ENCODE assay signal across 9 cellular contexts in genomic region chr16:81095653-81095952, GRCh38. TPM values are rescaled to one million over a fixed set of nuclear protein-coding genes. Genes with fewer than 3 reads are reported as not detected.
A peak's percentile ranks its signal among the peaks of the same experiment; 100 is the strongest.
DNase-seq lines count a peak whose midpoint lies in the region; ATAC-seq, FAIRE-seq and TF ChIP-seq lines count a peak whose summit lies in the region.
"Had no signal": no experiment of that assay in that cellular context is flagged by ENCODE, and none has a peak within 500 bp of the region (broad histone marks: within the 10 kb centered on the region; RNA-seq: fewer than 3 reads in every experiment).

No MANE protein-coding gene starts in this region.

- under 1% methylated on average over 13 of the region's 22 CpGs for WGBS in K562 (ENCODE audit: insufficient coverage, low coverage, missing lambda C conversion rate)

- H4K20me1 ChIP-seq in K562 (replicated peaks; ENCODE audit: control insufficient read depth, insufficient read depth, low read length) = no peaks in the 10 kb centered on the region

- H3K4me3 Mint-ChIP-seq in mesothelial cell of epicardium = peak overlapping the region; percentile 73

- TF ChIP-seq CTCF in K562 (IDR thresholded peaks at IDR 0.05 in 2 of 3, conservative IDR thresholded peaks at IDR 0.05 in 1 of 3; ENCODE audit: insufficient read depth in 2 of 3, low read depth in 1 of 3, low read length in 3 of 3) (no peak), mesothelial cell of epicardium (IDR thresholded peaks at IDR 0.05; ENCODE audit: unreplicated experiment) (no peak)

- H3K9ac ChIP-seq in K562 (ENCODE audit: insufficient read depth in 1 of 2, low read depth in 2 of 2, low read length in 2 of 2) = peak overlapping the region; percentile 81 to 97

- no peak for TF ChIP-seq RAD21 in K562 (CRISPR knock-in tag; conservative IDR thresholded peaks at IDR 0.05 in 1 of 2, IDR thresholded peaks at IDR 0.05 in 1 of 2)

- in situ Hi-C loops in K562 (cut with MboI) = no loop called here

- H3K9me1 ChIP-seq in K562 (ENCODE audit: control insufficient read depth, insufficient read depth, low read length) = no peaks in the 10 kb centered on the region

- peaks cover 21 to 26% of the 10 kb centered on the region in 2 experiments for H3K4me1 ChIP-seq in K562 (replicated peaks in 1 of 2; ENCODE audit: control insufficient read depth in 2 of 2, insufficient read depth in 2 of 2, low read length in 2 of 2)

- peak overlapping the region; percentile 92 for H3K27ac ChIP-seq in K562 (ENCODE audit: extremely low read depth, low read depth, low read length)

- H3K4me2 ChIP-seq in K562 (ENCODE audit: insufficient read depth, low read length) = peak overlapping the region; percentile 78

- no peak for TF ChIP-seq EP300 in K562 (IDR thresholded peaks at IDR 0.05; ENCODE audit: low read length)

- no TSS peak for BruUV-seq in K562 (replicated peaks; lab: Mats Ljungman, UMichigan)

- peak overlapping the region; percentile 93 for H3K4me3 ChIP-seq in K562

- no peak for TF ChIP-seq POLR2A in K562 (conservative IDR thresholded peaks at IDR 0.05)

- H2AFZ ChIP-seq in K562 (ENCODE audit: low read depth, low read length) = peak overlapping the region; percentile 85

- no peaks in the 10 kb centered on the region for H3K27me3 Mint-ChIP-seq in mesothelial cell of epicardium (ENCODE audit: low read depth)

- peaks cover 31% of the 10 kb centered on the region for H3K36me3 ChIP-seq in K562 (ENCODE audit: control insufficient read depth, insufficient read depth, low read length)

- DNase-seq in K562 (ENCODE audit: extremely low read depth in 1 of 4, low spot score in 3 of 4) (no peak), mesothelial cell of epicardium (ENCODE audit: low spot score in 2 of 2, unreplicated experiment in 2 of 2) (no peak), DMS153 (lab: John Stamatoyannopoulos, UW) (no peak), cerebellar cortex (ENCODE audit: low spot score) (no peak), HEK293T (ENCODE audit: extremely low spot score) (no peak)
- no peak for DNase-seq in effector CD8-positive, alpha-beta T cell (lab: John Stamatoyannopoulos, UW)

- no peak for FAIRE-seq in K562 (lab: Jason Lieb, UNC)
- FAIRE-seq: TTC549 had no signal

- no peaks in the 10 kb centered on the region for H3K27me3 ChIP-seq in K562 (ENCODE audit: control insufficient read depth in 2 of 2, insufficient read depth in 2 of 2, low read length in 2 of 2)

- H3K36me3 Mint-ChIP-seq in mesothelial cell of epicardium = peaks cover 1% of the 10 kb centered on the region

- intact Hi-C loops in K562 (cut with micrococcal nuclease) = loop anchor here (5.0 kb wide), 1 partner anchor 58 kb away; the partner anchor contains the start of gene ATMIN

- CTCF ChIA-PET in K562 (lab: Yijun Ruan, JAX; ENCODE audit: low intra/inter-chr PET ratio) = interaction anchor here (0.7 kb wide), 1 partner anchor 22 kb away, joined by 3 read pairs; no protein-coding TSS in a partner anchor
- CTCF ChIA-PET in HEK293T (lab: Yijun Ruan, JAX) = no interaction called here

- POLR2A ChIA-PET in K562 (lab: Yijun Ruan, JAX) = interaction anchor here (0.6 kb wide), 1 partner anchor 71 kb away, joined by 3 read pairs; no protein-coding TSS in a partner anchor
- POLR2A ChIA-PET in HEK293T (lab: Yijun Ruan, JAX) = no interaction called here

- H3K9me3 ChIP-seq in K562 (replicated peaks; ENCODE audit: control insufficient read depth, insufficient read depth, low read depth, low read length) = no peaks in the 10 kb centered on the region

- H3K27ac Mint-ChIP-seq in mesothelial cell of epicardium = peak overlapping the region; percentile 43

- peaks cover 55% of the 10 kb centered on the region for H3K79me2 ChIP-seq in K562 (ENCODE audit: control insufficient read depth, insufficient read depth, low read length)

- peaks cover 10% of the 10 kb centered on the region for H3K4me1 Mint-ChIP-seq in mesothelial cell of epicardium

- peak; percentile 1 for ATAC-seq in GM18519 (IDR thresholded peaks at IDR 0.05; ENCODE audit: low FRiP score, unreplicated experiment)
- ATAC-seq in HG03159 (IDR thresholded peaks at IDR 0.05; ENCODE audit: unreplicated experiment) = peak; percentile 6
- ATAC-seq in K562 = peak; percentile 1

- H3K9me3 Mint-ChIP-seq in mesothelial cell of epicardium = no peaks in the 10 kb centered on the region

TF ChIP-seq in K562, 482 proteins besides CTCF, POLR2A, EP300 and RAD21 (continues in another document):
- no peak for TF ChIP-seq JUNB (CRISPR knock-in tag; conservative IDR thresholded peaks at IDR 0.05)

TF ChIP-seq in HEK293T, 16 proteins besides CTCF, POLR2A, EP300 and RAD21:
- TF ChIP-seq FOXK2 (IDR thresholded peaks at IDR 0.05) (no peak), NFRKB (IDR thresholded peaks at IDR 0.05) (no peak)

RNA-seq across cellular contexts. Expression of gene GCSH, which starts 0.6 kb away (rescaled TPM):
- 13.7 and 40.7 TPM in 2 replicates for total RNA-seq in K562 (2011; cell fraction: chromatin; rRNA removed; ENCODE audit: low replicate concordance)
- total RNA-seq in K562 (2011; cell fraction: nucleolus; rRNA removed) = 12.3 and 14.3 TPM in 2 replicates
- 27.1 and 44.8 TPM in 2 replicates for total RNA-seq in K562 (2011; cell fraction: nucleoplasm; rRNA removed)
- total RNA-seq in K562 (2014; rRNA removed) = 61.0 and 69.3 TPM in 2 replicates
- total RNA-seq in K562 (2014; rRNA removed; fragmentation: Illumina TruSeq; extraction: Trizol) = 121 and 129 TPM in 2 replicates
- total RNA-seq in K562 (2015; rRNA removed; fragmentation: Illumina TruSeq; extraction: Trizol) = 108 and 119 TPM in 2 replicates
- 89.0 and 89.7 TPM in 2 replicates for total RNA-seq in K562 (2021)
- polyA plus RNA-seq in K562 (2011; rRNA removed) = 33.2 and 61.1 TPM in 2 replicates
- 17.5 and 17.8 TPM in 2 replicates for polyA plus RNA-seq in K562 (2011; cell fraction: cytosol; rRNA removed)
- 11.1 and 13.3 TPM in 2 replicates for polyA plus RNA-seq in K562 (2011; cell fraction: nucleus; rRNA removed)
- 42.4 and 83.6 TPM in 2 replicates for polyA plus RNA-seq in K562 (2012)
- 94.4 and 109 TPM in 2 replicates for polyA plus RNA-seq in K562 (2014; fragmentation: Illumina TruSeq; extraction: Trizol)
- polyA plus RNA-seq in K562 (2014; fragmentation: Nextera tagmentation; extraction: Ambion mirVana) = 10 to 100 TPM; 35.0 to 35.2 TPM
- 115 TPM in 2 replicates for polyA plus RNA-seq in K562 (2014; rRNA removed)
- 18.0 and 18.4 TPM in 2 replicates for polyA minus RNA-seq in K562 (2011; rRNA and poly(A)+ RNA removed)
- 19.1 and 20.1 TPM in 2 replicates for polyA minus RNA-seq in K562 (2011; cell fraction: cytosol; rRNA and poly(A)+ RNA removed)
- 8.9 and 13.0 TPM in 2 replicates for polyA minus RNA-seq in K562 (2011; cell fraction: nucleus; rRNA and poly(A)+ RNA removed)
- 31.6 to 37.6 TPM (median 34.8 TPM) in 3 replicates for total RNA-seq in mesothelial cell of epicardium

RNA-seq across cellular contexts. Expression of gene C16orf46, which starts 18.6 kb away (rescaled TPM):
- 1.1 and 1.4 TPM in 2 replicates for total RNA-seq in K562 (2011; cell fraction: chromatin; rRNA removed; ENCODE audit: low replicate concordance)
- total RNA-seq in K562 (2011; cell fraction: nucleolus; rRNA removed) = 0.26 and 0.67 TPM in 2 replicates
- total RNA-seq in K562 (2011; cell fraction: nucleoplasm; rRNA removed) = 0.53 and 0.81 TPM in 2 replicates
- total RNA-seq in K562 (2014; rRNA removed) (0.54 TPM in 1 of 2 replicates, not detected in the other), K562 (2014; rRNA removed; fragmentation: Illumina TruSeq; extraction: Trizol) (0.19 TPM in 1 of 2 replicates, not detected in the other), K562 (2015; rRNA removed; fragmentation: Illumina TruSeq; extraction: Trizol) (0.23 and 0.33 TPM in 2 replicates), K562 (2021) (0.47 and 1.0 TPM in 2 replicates), mesothelial cell of epicardium (0.89 to 2.0 TPM (median 0.90 TPM) in 3 replicates)
- polyA plus RNA-seq in K562 (2011; rRNA removed) (0.35 and 0.36 TPM in 2 replicates), K562 (2014; fragmentation: Illumina TruSeq; extraction: Trizol) (0.98 TPM in 1 of 2 replicates, not detected in the other), K562 (2014; fragmentation: Nextera tagmentation; extraction: Ambion mirVana) (under 1 TPM; 0.10 to 0.13 TPM), K562 (2014; rRNA removed) (0.52 and 1.7 TPM in 2 replicates)
- polyA plus RNA-seq in K562 (2011; cell fraction: cytosol; rRNA removed) = 0.62 and 0.63 TPM in 2 replicates
- 0.31 and 1.1 TPM in 2 replicates for polyA plus RNA-seq in K562 (2011; cell fraction: nucleus; rRNA removed)
- 0.98 and 1.7 TPM in 2 replicates for polyA plus RNA-seq in K562 (2012)
- polyA minus RNA-seq in K562 (2011; rRNA and poly(A)+ RNA removed) = 0.18 TPM in 1 of 2 replicates, not detected in the other
- polyA minus RNA-seq in K562 (2011; cell fraction: cytosol; rRNA and poly(A)+ RNA removed) = not detected in 2 replicates
- polyA minus RNA-seq in K562 (2011; cell fraction: nucleus; rRNA and poly(A)+ RNA removed) = not detected in 2 replicates

RNA-seq across cellular contexts. Expression of gene ATMIN, which starts 60.0 kb away (rescaled TPM):
- total RNA-seq in K562 (2011; cell fraction: chromatin; rRNA removed; ENCODE audit: low replicate concordance) = 22.3 and 56.7 TPM in 2 replicates
- 18.6 and 19.5 TPM in 2 replicates for total RNA-seq in K562 (2011; cell fraction: nucleolus; rRNA removed)
- 27.1 and 32.0 TPM in 2 replicates for total RNA-seq in K562 (2011; cell fraction: nucleoplasm; rRNA removed)
- 16.5 and 20.5 TPM in 2 replicates for total RNA-seq in K562 (2014; rRNA removed)
- 35.3 and 38.8 TPM in 2 replicates for total RNA-seq in K562 (2014; rRNA removed; fragmentation: Illumina TruSeq; extraction: Trizol)
- 39.4 and 40.9 TPM in 2 replicates for total RNA-seq in K562 (2015; rRNA removed; fragmentation: Illumina TruSeq; extraction: Trizol)
- 22.5 and 23.4 TPM in 2 replicates for total RNA-seq in K562 (2021)
- 21.3 and 29.2 TPM in 2 replicates for polyA plus RNA-seq in K562 (2011; rRNA removed)
- polyA plus RNA-seq in K562 (2011; cell fraction: cytosol; rRNA removed) = 12.2 and 16.4 TPM in 2 replicates
- 16.4 and 17.0 TPM in 2 replicates for polyA plus RNA-seq in K562 (2011; cell fraction: nucleus; rRNA removed)
- 13.7 and 17.9 TPM in 2 replicates for polyA plus RNA-seq in K562 (2012)
- polyA plus RNA-seq in K562 (2014; fragmentation: Illumina TruSeq; extraction: Trizol) = 28.1 and 31.3 TPM in 2 replicates
- polyA plus RNA-seq in K562 (2014; fragmentation: Nextera tagmentation; extraction: Ambion mirVana) = 1 to 10 TPM; 6.7 to 7.8 TPM
- polyA plus RNA-seq in K562 (2014; rRNA removed) = 15.3 and 19.3 TPM in 2 replicates
- polyA minus RNA-seq in K562 (2011; rRNA and poly(A)+ RNA removed) = 32.5 and 37.6 TPM in 2 replicates
- 8.8 and 16.4 TPM in 2 replicates for polyA minus RNA-seq in K562 (2011; cell fraction: cytosol; rRNA and poly(A)+ RNA removed)
- polyA minus RNA-seq in K562 (2011; cell fraction: nucleus; rRNA and poly(A)+ RNA removed) = 13.1 and 24.1 TPM in 2 replicates
- 43.1 to 45.6 TPM (median 43.2 TPM) in 3 replicates for total RNA-seq in mesothelial cell of epicardium
